2 cellular contexts compared by ENCODE assay signal in the genomic region with DNA sequence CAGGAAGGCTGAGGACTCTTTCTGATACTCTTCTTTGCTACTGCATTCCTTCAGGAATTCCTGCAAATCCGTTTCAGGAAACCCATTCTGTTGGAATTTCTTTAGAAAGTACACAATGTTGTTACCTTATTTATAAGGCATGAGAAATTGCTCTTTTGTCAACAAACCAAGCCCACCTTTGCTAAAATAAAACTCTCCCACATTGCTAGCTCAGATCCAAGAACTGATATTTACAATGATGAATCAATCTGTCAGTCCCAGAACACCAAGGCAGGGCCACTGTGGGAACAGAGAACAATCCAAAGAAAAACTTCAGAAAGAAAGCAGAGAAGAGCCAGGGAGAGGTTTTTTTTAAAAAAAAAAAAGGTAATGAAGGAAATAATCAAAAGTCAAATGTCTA.
TF ChIP-seq lines count a peak whose summit lies in the region.

No MANE protein-coding gene starts in this region.

TF ChIP-seq in GM23338, 12 proteins besides CTCF, POLR2A, EP300 and RAD21 (continues in another document):
- TF ChIP-seq, protein P1, sequence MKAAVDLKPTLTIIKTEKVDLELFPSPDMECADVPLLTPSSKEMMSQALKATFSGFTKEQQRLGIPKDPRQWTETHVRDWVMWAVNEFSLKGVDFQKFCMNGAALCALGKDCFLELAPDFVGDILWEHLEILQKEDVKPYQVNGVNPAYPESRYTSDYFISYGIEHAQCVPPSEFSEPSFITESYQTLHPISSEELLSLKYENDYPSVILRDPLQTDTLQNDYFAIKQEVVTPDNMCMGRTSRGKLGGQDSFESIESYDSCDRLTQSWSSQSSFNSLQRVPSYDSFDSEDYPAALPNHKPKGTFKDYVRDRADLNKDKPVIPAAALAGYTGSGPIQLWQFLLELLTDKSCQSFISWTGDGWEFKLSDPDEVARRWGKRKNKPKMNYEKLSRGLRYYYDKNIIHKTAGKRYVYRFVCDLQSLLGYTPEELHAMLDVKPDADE (IDR thresholded peaks at IDR 0.05) = no peak
- TF ChIP-seq ZNF114 (CRISPR knock-in tag; IDR thresholded peaks at IDR 0.05) (no peak), STAT1 (IDR thresholded peaks at IDR 0.05; ENCODE audit: unreplicated experiment) (no peak), EZH2 (IDR thresholded peaks at IDR 0.05; ENCODE audit: low read depth, unreplicated experiment) (no peak), NANOG (IDR thresholded peaks at IDR 0.05; ENCODE audit: borderline replicate concordance) (no peak), ZNF331 (CRISPR knock-in tag; IDR thresholded peaks at IDR 0.05; ENCODE audit: low read depth) (no peak), CREB1 (CRISPR knock-in tag; IDR thresholded peaks at IDR 0.05; ENCODE audit: low read depth) (no peak), JUNB (IDR thresholded peaks at IDR 0.05; ENCODE audit: unreplicated experiment) (no peak)
- TF ChIP-seq, protein P2, sequence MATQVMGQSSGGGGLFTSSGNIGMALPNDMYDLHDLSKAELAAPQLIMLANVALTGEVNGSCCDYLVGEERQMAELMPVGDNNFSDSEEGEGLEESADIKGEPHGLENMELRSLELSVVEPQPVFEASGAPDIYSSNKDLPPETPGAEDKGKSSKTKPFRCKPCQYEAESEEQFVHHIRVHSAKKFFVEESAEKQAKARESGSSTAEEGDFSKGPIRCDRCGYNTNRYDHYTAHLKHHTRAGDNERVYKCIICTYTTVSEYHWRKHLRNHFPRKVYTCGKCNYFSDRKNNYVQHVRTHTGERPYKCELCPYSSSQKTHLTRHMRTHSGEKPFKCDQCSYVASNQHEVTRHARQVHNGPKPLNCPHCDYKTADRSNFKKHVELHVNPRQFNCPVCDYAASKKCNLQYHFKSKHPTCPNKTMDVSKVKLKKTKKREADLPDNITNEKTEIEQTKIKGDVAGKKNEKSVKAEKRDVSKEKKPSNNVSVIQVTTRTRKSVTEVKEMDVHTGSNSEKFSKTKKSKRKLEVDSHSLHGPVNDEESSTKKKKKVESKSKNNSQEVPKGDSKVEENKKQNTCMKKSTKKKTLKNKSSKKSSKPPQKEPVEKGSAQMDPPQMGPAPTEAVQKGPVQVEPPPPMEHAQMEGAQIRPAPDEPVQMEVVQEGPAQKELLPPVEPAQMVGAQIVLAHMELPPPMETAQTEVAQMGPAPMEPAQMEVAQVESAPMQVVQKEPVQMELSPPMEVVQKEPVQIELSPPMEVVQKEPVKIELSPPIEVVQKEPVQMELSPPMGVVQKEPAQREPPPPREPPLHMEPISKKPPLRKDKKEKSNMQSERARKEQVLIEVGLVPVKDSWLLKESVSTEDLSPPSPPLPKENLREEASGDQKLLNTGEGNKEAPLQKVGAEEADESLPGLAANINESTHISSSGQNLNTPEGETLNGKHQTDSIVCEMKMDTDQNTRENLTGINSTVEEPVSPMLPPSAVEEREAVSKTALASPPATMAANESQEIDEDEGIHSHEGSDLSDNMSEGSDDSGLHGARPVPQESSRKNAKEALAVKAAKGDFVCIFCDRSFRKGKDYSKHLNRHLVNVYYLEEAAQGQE (IDR thresholded peaks at IDR 0.05; ENCODE audit: unreplicated experiment) = no peak
- TF ChIP-seq, protein P3, sequence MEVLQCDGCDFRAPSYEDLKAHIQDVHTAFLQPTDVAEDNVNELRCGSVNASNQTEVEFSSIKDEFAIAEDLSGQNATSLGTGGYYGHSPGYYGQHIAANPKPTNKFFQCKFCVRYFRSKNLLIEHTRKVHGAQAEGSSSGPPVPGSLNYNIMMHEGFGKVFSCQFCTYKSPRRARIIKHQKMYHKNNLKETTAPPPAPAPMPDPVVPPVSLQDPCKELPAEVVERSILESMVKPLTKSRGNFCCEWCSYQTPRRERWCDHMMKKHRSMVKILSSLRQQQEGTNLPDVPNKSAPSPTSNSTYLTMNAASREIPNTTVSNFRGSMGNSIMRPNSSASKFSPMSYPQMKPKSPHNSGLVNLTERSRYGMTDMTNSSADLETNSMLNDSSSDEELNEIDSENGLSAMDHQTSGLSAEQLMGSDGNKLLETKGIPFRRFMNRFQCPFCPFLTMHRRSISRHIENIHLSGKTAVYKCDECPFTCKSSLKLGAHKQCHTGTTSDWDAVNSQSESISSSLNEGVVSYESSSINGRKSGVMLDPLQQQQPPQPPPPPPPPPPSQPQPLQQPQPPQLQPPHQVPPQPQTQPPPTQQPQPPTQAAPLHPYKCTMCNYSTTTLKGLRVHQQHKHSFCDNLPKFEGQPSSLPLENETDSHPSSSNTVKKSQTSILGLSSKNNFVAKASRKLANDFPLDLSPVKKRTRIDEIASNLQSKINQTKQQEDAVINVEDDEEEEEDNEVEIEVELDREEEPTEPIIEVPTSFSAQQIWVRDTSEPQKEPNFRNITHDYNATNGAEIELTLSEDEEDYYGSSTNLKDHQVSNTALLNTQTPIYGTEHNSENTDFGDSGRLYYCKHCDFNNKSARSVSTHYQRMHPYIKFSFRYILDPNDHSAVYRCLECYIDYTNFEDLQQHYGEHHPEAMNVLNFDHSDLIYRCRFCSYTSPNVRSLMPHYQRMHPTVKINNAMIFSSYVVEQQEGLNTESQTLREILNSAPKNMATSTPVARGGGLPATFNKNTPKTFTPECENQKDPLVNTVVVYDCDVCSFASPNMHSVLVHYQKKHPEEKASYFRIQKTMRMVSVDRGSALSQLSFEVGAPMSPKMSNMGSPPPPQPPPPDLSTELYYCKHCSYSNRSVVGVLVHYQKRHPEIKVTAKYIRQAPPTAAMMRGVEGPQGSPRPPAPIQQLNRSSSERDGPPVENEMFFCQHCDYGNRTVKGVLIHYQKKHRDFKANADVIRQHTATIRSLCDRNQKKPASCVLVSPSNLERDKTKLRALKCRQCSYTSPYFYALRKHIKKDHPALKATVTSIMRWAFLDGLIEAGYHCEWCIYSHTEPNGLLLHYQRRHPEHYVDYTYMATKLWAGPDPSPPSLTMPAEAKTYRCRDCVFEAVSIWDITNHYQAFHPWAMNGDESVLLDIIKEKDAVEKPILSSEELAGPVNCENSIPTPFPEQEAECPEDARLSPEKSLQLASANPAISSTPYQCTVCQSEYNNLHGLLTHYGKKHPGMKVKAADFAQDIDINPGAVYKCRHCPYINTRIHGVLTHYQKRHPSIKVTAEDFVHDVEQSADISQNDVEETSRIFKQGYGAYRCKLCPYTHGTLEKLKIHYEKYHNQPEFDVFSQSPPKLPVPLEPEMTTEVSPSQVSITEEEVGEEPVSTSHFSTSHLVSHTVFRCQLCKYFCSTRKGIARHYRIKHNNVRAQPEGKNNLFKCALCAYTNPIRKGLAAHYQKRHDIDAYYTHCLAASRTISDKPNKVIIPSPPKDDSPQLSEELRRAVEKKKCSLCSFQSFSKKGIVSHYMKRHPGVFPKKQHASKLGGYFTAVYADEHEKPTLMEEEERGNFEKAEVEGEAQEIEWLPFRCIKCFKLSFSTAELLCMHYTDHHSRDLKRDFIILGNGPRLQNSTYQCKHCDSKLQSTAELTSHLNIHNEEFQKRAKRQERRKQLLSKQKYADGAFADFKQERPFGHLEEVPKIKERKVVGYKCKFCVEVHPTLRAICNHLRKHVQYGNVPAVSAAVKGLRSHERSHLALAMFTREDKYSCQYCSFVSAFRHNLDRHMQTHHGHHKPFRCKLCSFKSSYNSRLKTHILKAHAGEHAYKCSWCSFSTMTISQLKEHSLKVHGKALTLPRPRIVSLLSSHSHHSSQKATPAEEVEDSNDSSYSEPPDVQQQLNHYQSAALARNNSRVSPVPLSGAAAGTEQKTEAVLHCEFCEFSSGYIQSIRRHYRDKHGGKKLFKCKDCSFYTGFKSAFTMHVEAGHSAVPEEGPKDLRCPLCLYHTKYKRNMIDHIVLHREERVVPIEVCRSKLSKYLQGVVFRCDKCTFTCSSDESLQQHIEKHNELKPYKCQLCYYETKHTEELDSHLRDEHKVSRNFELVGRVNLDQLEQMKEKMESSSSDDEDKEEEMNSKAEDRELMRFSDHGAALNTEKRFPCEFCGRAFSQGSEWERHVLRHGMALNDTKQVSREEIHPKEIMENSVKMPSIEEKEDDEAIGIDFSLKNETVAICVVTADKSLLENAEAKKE (CRISPR knock-in tag; IDR thresholded peaks at IDR 0.05) = no peak

TF ChIP-seq in WTC11, 78 proteins besides CTCF, POLR2A, EP300 and RAD21 (continued from another document and continues in another):
- TF ChIP-seq, protein P4, sequence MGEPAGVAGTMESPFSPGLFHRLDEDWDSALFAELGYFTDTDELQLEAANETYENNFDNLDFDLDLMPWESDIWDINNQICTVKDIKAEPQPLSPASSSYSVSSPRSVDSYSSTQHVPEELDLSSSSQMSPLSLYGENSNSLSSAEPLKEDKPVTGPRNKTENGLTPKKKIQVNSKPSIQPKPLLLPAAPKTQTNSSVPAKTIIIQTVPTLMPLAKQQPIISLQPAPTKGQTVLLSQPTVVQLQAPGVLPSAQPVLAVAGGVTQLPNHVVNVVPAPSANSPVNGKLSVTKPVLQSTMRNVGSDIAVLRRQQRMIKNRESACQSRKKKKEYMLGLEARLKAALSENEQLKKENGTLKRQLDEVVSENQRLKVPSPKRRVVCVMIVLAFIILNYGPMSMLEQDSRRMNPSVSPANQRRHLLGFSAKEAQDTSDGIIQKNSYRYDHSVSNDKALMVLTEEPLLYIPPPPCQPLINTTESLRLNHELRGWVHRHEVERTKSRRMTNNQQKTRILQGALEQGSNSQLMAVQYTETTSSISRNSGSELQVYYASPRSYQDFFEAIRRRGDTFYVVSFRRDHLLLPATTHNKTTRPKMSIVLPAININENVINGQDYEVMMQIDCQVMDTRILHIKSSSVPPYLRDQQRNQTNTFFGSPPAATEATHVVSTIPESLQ (CRISPR knock-in tag; IDR thresholded peaks at IDR 0.05) = no peak
- TF ChIP-seq ZNF121 (CRISPR knock-in tag; IDR thresholded peaks at IDR 0.05) (no peak), FOXJ3 (CRISPR knock-in tag; IDR thresholded peaks at IDR 0.05; ENCODE audit: borderline replicate concordance) (no peak), NFE2L1 (CRISPR knock-in tag; IDR thresholded peaks at IDR 0.05) (no peak), IRF2 (CRISPR knock-in tag; IDR thresholded peaks at IDR 0.05; ENCODE audit: borderline replicate concordance, low read depth) (no peak), ZNF219 (CRISPR knock-in tag; IDR thresholded peaks at IDR 0.05; ENCODE audit: borderline replicate concordance) (no peak), EMX1 (CRISPR knock-in tag; IDR thresholded peaks at IDR 0.05) (no peak), SMAD4 (CRISPR knock-in tag; IDR thresholded peaks at IDR 0.05) (no peak), NFYB (CRISPR knock-in tag; conservative IDR thresholded peaks at IDR 0.05; ENCODE audit: low read depth) (no peak), RELA (CRISPR knock-in tag; IDR thresholded peaks at IDR 0.05; ENCODE audit: borderline replicate concordance) (no peak), PRRX2 (CRISPR knock-in tag; IDR thresholded peaks at IDR 0.05) (no peak), TCF7 (CRISPR knock-in tag; IDR thresholded peaks at IDR 0.05; ENCODE audit: low read depth) (no peak)
- TF ChIP-seq, protein P5, sequence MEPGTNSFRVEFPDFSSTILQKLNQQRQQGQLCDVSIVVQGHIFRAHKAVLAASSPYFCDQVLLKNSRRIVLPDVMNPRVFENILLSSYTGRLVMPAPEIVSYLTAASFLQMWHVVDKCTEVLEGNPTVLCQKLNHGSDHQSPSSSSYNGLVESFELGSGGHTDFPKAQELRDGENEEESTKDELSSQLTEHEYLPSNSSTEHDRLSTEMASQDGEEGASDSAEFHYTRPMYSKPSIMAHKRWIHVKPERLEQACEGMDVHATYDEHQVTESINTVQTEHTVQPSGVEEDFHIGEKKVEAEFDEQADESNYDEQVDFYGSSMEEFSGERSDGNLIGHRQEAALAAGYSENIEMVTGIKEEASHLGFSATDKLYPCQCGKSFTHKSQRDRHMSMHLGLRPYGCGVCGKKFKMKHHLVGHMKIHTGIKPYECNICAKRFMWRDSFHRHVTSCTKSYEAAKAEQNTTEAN (CRISPR knock-in tag; IDR thresholded peaks at IDR 0.05) = no peak
- TF ChIP-seq, protein P6, sequence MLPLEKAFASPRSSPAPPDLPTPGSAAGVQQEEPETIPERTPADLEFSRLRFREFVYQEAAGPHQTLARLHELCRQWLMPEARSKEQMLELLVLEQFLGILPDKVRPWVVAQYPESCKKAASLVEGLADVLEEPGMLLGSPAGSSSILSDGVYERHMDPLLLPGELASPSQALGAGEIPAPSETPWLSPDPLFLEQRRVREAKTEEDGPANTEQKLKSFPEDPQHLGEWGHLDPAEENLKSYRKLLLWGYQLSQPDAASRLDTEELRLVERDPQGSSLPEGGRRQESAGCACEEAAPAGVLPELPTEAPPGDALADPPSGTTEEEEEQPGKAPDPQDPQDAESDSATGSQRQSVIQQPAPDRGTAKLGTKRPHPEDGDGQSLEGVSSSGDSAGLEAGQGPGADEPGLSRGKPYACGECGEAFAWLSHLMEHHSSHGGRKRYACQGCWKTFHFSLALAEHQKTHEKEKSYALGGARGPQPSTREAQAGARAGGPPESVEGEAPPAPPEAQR (CRISPR knock-in tag; IDR thresholded peaks at IDR 0.05) = no peak
- TF ChIP-seq, protein P7, sequence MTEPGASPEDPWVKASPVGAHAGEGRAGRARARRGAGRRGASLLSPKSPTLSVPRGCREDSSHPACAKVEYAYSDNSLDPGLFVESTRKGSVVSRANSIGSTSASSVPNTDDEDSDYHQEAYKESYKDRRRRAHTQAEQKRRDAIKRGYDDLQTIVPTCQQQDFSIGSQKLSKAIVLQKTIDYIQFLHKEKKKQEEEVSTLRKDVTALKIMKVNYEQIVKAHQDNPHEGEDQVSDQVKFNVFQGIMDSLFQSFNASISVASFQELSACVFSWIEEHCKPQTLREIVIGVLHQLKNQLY (CRISPR knock-in tag; IDR thresholded peaks at IDR 0.05) = no peak
- TF ChIP-seq, protein P8, sequence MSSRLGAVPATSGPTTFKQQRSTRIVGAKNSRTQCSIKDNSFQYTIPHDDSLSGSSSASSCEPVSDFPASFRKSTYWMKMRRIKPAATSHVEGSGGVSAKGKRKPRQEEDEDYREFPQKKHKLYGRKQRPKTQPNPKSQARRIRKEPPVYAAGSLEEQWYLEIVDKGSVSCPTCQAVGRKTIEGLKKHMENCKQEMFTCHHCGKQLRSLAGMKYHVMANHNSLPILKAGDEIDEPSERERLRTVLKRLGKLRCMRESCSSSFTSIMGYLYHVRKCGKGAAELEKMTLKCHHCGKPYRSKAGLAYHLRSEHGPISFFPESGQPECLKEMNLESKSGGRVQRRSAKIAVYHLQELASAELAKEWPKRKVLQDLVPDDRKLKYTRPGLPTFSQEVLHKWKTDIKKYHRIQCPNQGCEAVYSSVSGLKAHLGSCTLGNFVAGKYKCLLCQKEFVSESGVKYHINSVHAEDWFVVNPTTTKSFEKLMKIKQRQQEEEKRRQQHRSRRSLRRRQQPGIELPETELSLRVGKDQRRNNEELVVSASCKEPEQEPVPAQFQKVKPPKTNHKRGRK (CRISPR knock-in tag; IDR thresholded peaks at IDR 0.05; ENCODE audit: borderline replicate concordance) = no peak
- TF ChIP-seq, protein P9, sequence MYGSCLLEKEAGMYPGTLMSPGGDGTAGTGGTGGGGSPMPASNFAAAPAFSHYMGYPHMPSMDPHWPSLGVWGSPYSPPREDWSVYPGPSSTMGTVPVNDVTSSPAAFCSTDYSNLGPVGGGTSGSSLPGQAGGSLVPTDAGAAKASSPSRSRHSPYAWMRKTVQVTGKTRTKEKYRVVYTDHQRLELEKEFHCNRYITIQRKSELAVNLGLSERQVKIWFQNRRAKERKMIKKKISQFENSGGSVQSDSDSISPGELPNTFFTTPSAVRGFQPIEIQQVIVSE (CRISPR knock-in tag; IDR thresholded peaks at IDR 0.05; ENCODE audit: borderline replicate concordance) = no peak
- TF ChIP-seq, protein P10, sequence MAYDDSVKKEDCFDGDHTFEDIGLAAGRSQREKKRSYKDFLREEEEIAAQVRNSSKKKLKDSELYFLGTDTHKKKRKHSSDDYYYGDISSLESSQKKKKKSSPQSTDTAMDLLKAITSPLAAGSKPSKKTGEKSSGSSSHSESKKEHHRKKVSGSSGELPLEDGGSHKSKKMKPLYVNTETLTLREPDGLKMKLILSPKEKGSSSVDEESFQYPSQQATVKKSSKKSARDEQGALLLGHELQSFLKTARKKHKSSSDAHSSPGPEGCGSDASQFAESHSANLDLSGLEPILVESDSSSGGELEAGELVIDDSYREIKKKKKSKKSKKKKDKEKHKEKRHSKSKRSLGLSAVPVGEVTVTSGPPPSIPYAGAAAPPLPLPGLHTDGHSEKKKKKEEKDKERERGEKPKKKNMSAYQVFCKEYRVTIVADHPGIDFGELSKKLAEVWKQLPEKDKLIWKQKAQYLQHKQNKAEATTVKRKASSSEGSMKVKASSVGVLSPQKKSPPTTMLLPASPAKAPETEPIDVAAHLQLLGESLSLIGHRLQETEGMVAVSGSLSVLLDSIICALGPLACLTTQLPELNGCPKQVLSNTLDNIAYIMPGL (CRISPR knock-in tag; IDR thresholded peaks at IDR 0.05) = no peak
